Comparison of ENCODE assay signal across 1 cellular context in genomic region chr7:44102846-44103565, GRCh38.
TF ChIP-seq lines count a peak whose summit lies in the region.

No MANE protein-coding gene starts in this region.

TF ChIP-seq in SK-N-SH treated with all-trans-retinoic acid at 6 μM for 48 hours, 23 proteins besides CTCF, POLR2A, EP300 and RAD21 (continued from another document):
- TF ChIP-seq ZNF8 (CRISPR knock-in tag; IDR thresholded peaks at IDR 0.05) (no peak), ZC3H10 (CRISPR knock-in tag; IDR thresholded peaks at IDR 0.05) (no peak), CREB5 (CRISPR knock-in tag; IDR thresholded peaks at IDR 0.05; ENCODE audit: low read depth) (no peak), TCF4 (CRISPR knock-in tag; IDR thresholded peaks at IDR 0.05; ENCODE audit: borderline replicate concordance) (no peak), CSDC2 (CRISPR knock-in tag; IDR thresholded peaks at IDR 0.05) (no peak), GLIS3 (CRISPR knock-in tag; IDR thresholded peaks at IDR 0.05) (no peak)
- TF ChIP-seq, protein P1, sequence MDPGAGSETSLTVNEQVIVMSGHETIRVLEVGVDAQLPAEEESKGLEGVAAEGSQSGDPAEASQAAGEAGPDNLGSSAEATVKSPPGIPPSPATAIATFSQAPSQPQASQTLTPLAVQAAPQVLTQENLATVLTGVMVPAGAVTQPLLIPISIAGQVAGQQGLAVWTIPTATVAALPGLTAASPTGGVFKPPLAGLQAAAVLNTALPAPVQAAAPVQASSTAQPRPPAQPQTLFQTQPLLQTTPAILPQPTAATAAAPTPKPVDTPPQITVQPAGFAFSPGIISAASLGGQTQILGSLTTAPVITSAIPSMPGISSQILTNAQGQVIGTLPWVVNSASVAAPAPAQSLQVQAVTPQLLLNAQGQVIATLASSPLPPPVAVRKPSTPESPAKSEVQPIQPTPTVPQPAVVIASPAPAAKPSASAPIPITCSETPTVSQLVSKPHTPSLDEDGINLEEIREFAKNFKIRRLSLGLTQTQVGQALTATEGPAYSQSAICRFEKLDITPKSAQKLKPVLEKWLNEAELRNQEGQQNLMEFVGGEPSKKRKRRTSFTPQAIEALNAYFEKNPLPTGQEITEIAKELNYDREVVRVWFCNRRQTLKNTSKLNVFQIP (CRISPR knock-in tag; IDR thresholded peaks at IDR 0.05; ENCODE audit: borderline replicate concordance, low read depth), result no peak
TF ChIP-seq in SK-N-SH treated with all-trans-retinoic acid at 6 μM for 48 hours: peak in this region for 0.
